8 cellular contexts compared by ENCODE assay signal in genomic region chr17:2592974-2593845, GRCh38. TPM values are rescaled to one million over a fixed set of nuclear protein-coding genes. Genes with fewer than 3 reads are reported as not detected.
DNase-seq lines count a peak whose midpoint lies in the region; ATAC-seq, FAIRE-seq and TF ChIP-seq lines count a peak whose summit lies in the region.

PAFAH1B1 (plus strand) TSS chr17:2593654; CDS start chr17:2638289, 44,635 bp downstream.

- H3K27ac Mint-ChIP-seq in central memory CD8-positive, alpha-beta T cell (ENCODE audit: low read depth): peak within 1 kb of the TSS; percentile 89

- H3K9me3 Mint-ChIP-seq in central memory CD8-positive, alpha-beta T cell: no peaks in the 10 kb centered on the region

- peak within 1 kb of the TSS; percentile 87 for H3K4me3 Mint-ChIP-seq in central memory CD8-positive, alpha-beta T cell

- FAIRE-seq in keratinocyte (lab: Jason Lieb, UNC): peak; percentile 70

- H3K4me1 Mint-ChIP-seq in central memory CD8-positive, alpha-beta T cell: peaks cover 31% of the 10 kb centered on the region

- POLR2A ChIA-PET in AG04450 (lab: Yijun Ruan, JAX): interaction anchor here (0.8 to 1.6 kb wide), 8 partner anchors 35 to 193 kb away, joined by 3 to 7 read pairs (median 4); partner anchors contain the start of gene METTL16

- H3K27me3 ChIP-seq in AG04450 (ENCODE audit: control insufficient read depth, insufficient read depth, low read length) (no peaks in the 10 kb centered on the region), keratinocyte (ENCODE audit: control insufficient read depth, extremely low read depth, insufficient read depth, low read length) (no peaks in the 10 kb centered on the region)

- H3K27me3 Mint-ChIP-seq in central memory CD8-positive, alpha-beta T cell: no peaks in the 10 kb centered on the region

- peak within 1 kb of the TSS; percentile 91 for H3K27ac ChIP-seq in AG04450 (ENCODE audit: low read depth, low read length)
- peak within 1 kb of the TSS; percentile 94 for H3K27ac ChIP-seq in keratinocyte (ENCODE audit: control insufficient read depth, insufficient read depth, low read length)

- H3K79me2 ChIP-seq in keratinocyte (ENCODE audit: control insufficient read depth, insufficient read depth, low read length): peaks cover 42% of the 10 kb centered on the region

- TF ChIP-seq CTCF in AG04450 (IDR thresholded peaks at IDR 0.05; ENCODE audit: low read depth, low read length) (0 out of 2 replicates have a peak, but pooled peaks have one; percentile 1), keratinocyte (optimal IDR thresholded peaks at IDR 0.05 in 1 of 3, IDR thresholded peaks at IDR 0.05 in 1 of 3, conservative IDR thresholded peaks at IDR 0.05 in 1 of 3; ENCODE audit: extremely low read depth in 1 of 3, insufficient read depth in 2 of 3, low read length in 3 of 3) (peak in 1 of 3 experiments; percentile 49)

- peaks cover 9% of the 10 kb centered on the region for H4K20me1 ChIP-seq in keratinocyte (ENCODE audit: control insufficient read depth, extremely low read depth, insufficient read depth, low read length)

- no peaks in the 10 kb centered on the region for H3K9me1 ChIP-seq in keratinocyte (ENCODE audit: control insufficient read depth, extremely low read depth, insufficient read depth, low read length)

- peak; percentile 21 for DNase-seq in AG04450 (ENCODE audit: low read depth, low spot score)
- DNase-seq in NCI-H446 (lab: John Stamatoyannopoulos, UW): peak; percentile 71 to 91
- peak; percentile 84 to 93 for DNase-seq in central memory CD8-positive, alpha-beta T cell (ENCODE audit: low spot score in 2 of 2)
- no peak for DNase-seq in keratinocyte (ENCODE audit: low read depth, low spot score)
- DNase-seq in stimulated activated CD4-positive, alpha-beta T cell treated with anti-CD3 and anti-CD28 coated beads, Interleukin-15, amount 100 ng/mL, for 1 hour (ENCODE audit: low read depth in 1 of 2, low spot score in 1 of 2): peak; percentile 93 to 95

- H3K36me3 ChIP-seq in keratinocyte (ENCODE audit: control insufficient read depth in 2 of 2, extremely low read depth in 1 of 2, insufficient read depth in 2 of 2, low read length in 2 of 2): peaks cover 0 to 2% of the 10 kb centered on the region in 2 experiments

- dilution Hi-C loops in keratinocyte (cut with MboI; ENCODE audit: extremely low pct_ligation_motif_present, low sequenced_read_pairs): no loop called here

- H2AFZ ChIP-seq in keratinocyte (ENCODE audit: control insufficient read depth, low read length): peak within 1 kb of the TSS; percentile 97

- H3K9ac ChIP-seq in keratinocyte (ENCODE audit: control insufficient read depth, extremely low read depth, insufficient read depth, low read length): peak within 1 kb of the TSS; percentile 92

- peaks cover 13% of the 10 kb centered on the region for H3K36me3 Mint-ChIP-seq in central memory CD8-positive, alpha-beta T cell (ENCODE audit: insufficient read depth)

- ATAC-seq in GM18873 (IDR thresholded peaks at IDR 0.05; ENCODE audit: low FRiP score, unreplicated experiment) (peak; percentile 54), HG03135 (IDR thresholded peaks at IDR 0.05; ENCODE audit: unreplicated experiment) (peak; percentile 82)
- peak; percentile 80 to 82 for ATAC-seq in activated CD4-positive, CD25-positive, alpha-beta regulatory T cell treated with anti-CD3 and anti-CD28 coated beads, Interleukin-2, amount 50 U/mL, for 24 hours
- peak; percentile 85 for ATAC-seq in central memory CD8-positive, alpha-beta T cell (replicated peaks; ENCODE audit: extremely low read depth, poor library complexity, severe bottlenecking)

- H3K9me3 ChIP-seq in AG04450 (ENCODE audit: control insufficient read depth, insufficient read depth, low read length): peaks cover 3% of the 10 kb centered on the region; the same call in 1 of the 2 replicates
- no peaks in the 10 kb centered on the region for H3K9me3 ChIP-seq in keratinocyte (ENCODE audit: control insufficient read depth, low read depth, low read length)

- CTCF ChIA-PET in AG04450 (lab: Charles Lee): interaction anchor here (0.6 to 1.5 kb wide), 2 partner anchors 41 to 177 kb away, joined by 3 to 4 read pairs; no protein-coding TSS in a partner anchor

- H3K4me2 ChIP-seq in keratinocyte (ENCODE audit: control insufficient read depth, extremely low read depth, insufficient read depth, low read depth, low read length): peak within 1 kb of the TSS; percentile 98

- H3K4me3 ChIP-seq in AG04450 (ENCODE audit: low read depth, low read length) (peak within 1 kb of the TSS; percentile 70), keratinocyte (ENCODE audit: control insufficient read depth in 2 of 3, extremely low read depth in 1 of 3, insufficient read depth in 2 of 3, low read depth in 1 of 3, low read length in 3 of 3) (peak within 1 kb of the TSS; percentile 86 to 100 (median 94))

- peaks cover 23% of the 10 kb centered on the region for H3K4me1 ChIP-seq in keratinocyte (ENCODE audit: control insufficient read depth, extremely low read depth, insufficient read depth, low read length)

RNA-seq across cellular contexts. Expression of gene PAFAH1B1, which starts in this region (rescaled TPM):
- polyA plus RNA-seq in AG04450 (2011; rRNA removed): 91.7 and 111 TPM in 2 replicates
- 121 and 134 TPM in 2 replicates for polyA minus RNA-seq in AG04450 (2011; rRNA and poly(A)+ RNA removed)
- polyA plus RNA-seq in keratinocyte: 88.6 to 119 TPM (median 96.5 TPM) in 3 replicates
- polyA plus RNA-seq in keratinocyte (2011; ENCODE audit: low read depth): 333 TPM
- 77.8 and 136 TPM in 2 replicates for polyA plus RNA-seq in keratinocyte (2011; cell fraction: cytosol; rRNA removed)
- polyA plus RNA-seq in keratinocyte (2011; cell fraction: nucleus; rRNA removed): 120 and 147 TPM in 2 replicates
- polyA plus RNA-seq in keratinocyte (2012; ENCODE audit: low replicate concordance): 121 and 184 TPM in 2 replicates
- 83.5 to 144 TPM (median 136 TPM) in 3 replicates for polyA minus RNA-seq in keratinocyte
- polyA minus RNA-seq in keratinocyte (2011; cell fraction: cytosol; rRNA and poly(A)+ RNA removed): 53.9 TPM
- polyA minus RNA-seq in keratinocyte (2011; cell fraction: nucleus; rRNA and poly(A)+ RNA removed): 46.7 and 106 TPM in 2 replicates
